In the genomic region with DNA sequence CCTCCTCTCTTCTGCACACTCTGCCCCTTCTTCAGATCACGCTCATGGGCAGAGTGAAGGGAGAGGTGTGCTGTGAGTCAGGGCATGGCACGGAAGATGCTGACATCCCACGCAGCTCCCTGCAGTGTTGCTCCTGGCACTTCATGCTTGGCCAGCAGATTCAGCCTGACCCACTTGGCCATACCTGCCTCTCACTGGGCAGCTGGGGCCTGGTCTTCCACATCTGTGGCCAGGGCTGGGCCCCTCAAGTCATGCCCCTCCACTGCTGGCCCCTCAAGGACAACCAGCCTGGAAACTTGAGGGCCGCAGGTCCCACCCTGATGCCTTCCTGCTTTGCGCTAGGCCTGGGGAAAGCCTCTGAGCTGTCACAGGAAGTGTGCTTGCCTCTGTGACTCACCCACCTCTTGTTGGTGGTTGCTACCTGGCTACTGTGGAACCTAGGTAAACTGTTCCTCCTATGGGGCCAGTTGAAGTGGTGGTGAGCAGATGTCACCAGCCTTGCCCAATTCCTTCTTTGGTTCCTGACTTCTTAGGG, we compare ENCODE assay signal across 10 cellular contexts. TPM values are rescaled to one million over a fixed set of nuclear protein-coding genes. Genes with fewer than 3 reads are reported as not detected.
DNase-seq lines count a peak whose midpoint lies in the region; ATAC-seq and TF ChIP-seq lines count a peak whose summit lies in the region.
"Had no signal": no experiment of that assay in that cellular context is flagged by ENCODE, and none has a peak within 500 bp of the region (broad histone marks: within the 10 kb centered on the region; RNA-seq: fewer than 3 reads in every experiment).

No MANE protein-coding gene starts in this region.

- no peak overlapping the region for H3K4me3 ChIP-seq in CD8-positive, alpha-beta T cell (ENCODE audit: low read depth, low read length)
- no peak overlapping the region for H3K4me3 ChIP-seq in coronary artery

- no peaks in the 10 kb centered on the region for H3K27me3 ChIP-seq in CD8-positive, alpha-beta T cell (ENCODE audit: insufficient read depth, low read length)

- H3K9me3 ChIP-seq in CD8-positive, alpha-beta T cell (ENCODE audit: low read length): no peaks in the 10 kb centered on the region

- CTCF ChIA-PET in CD8-positive, alpha-beta T cell (lab: Charles Lee): no interaction called here

- no peaks in the 10 kb centered on the region for H3K9me3 Mint-ChIP-seq in CD8-positive, alpha-beta T cell
- no peaks in the 10 kb centered on the region for H3K9me3 Mint-ChIP-seq in chondrocyte (ENCODE audit: low read depth)
- H3K9me3 Mint-ChIP-seq: stimulated activated naive B cell treated with anti-CD40 and anti-IgM and Interleukin-4, amounts not matched to agents 10 μg/mL and 1 μg/mL and 100 μg/mL, for 72 hours had no signal

- no peak for TF ChIP-seq CTCF in CD8-positive, alpha-beta T cell (IDR thresholded peaks at IDR 0.05)
- TF ChIP-seq CTCF in GM13977 (IDR thresholded peaks at IDR 0.05; ENCODE audit: extremely low read depth, insufficient read depth, missing control alignments) (no peak), coronary artery (IDR thresholded peaks at IDR 0.05) (no peak), chondrocyte (IDR thresholded peaks at IDR 0.05) (no peak)

- ATAC-seq in CD8-positive, alpha-beta T cell: peak; percentile 96
- no peak for ATAC-seq in Right ventricle myocardium superior (ENCODE audit: poor library complexity)

- H3K27ac Mint-ChIP-seq in CD8-positive, alpha-beta T cell: peak overlapping the region; percentile 88
- H3K27ac Mint-ChIP-seq in chondrocyte (ENCODE audit: unreplicated experiment): no peak overlapping the region
- H3K27ac Mint-ChIP-seq: B cell; stimulated activated naive B cell treated with anti-CD40 and anti-IgM and Interleukin-4, amounts not matched to agents 10 μg/mL and 1 μg/mL and 100 μg/mL, for 72 hours had no signal

- DNase-seq in CD8-positive, alpha-beta T cell: peak; percentile 6 to 78 (median 62)
- DNase-seq in activated CD4-positive, CD25-positive, alpha-beta regulatory T cell treated with anti-CD3 and anti-CD28 coated beads, Interleukin-2, amount 50 U/mL, for 72 hours: peak; percentile 41
- DNase-seq in stimulated activated CD4-positive, alpha-beta T cell treated with anti-CD3 and anti-CD28 coated beads, Interleukin-15, amount 100 ng/mL, for 1 hour (ENCODE audit: low read depth in 1 of 2, low spot score in 1 of 2): peak; percentile 17 to 29
- DNase-seq in GM13977 (ENCODE audit: low spot score): no peak
- DNase-seq in coronary artery (ENCODE audit: low spot score): no peak
- DNase-seq in chondrocyte (ENCODE audit: low spot score): no peak
- DNase-seq in Right ventricle myocardium superior: no peak
- DNase-seq: stimulated activated naive B cell treated with anti-CD40 and anti-IgM and Interleukin-4, amounts not matched to agents 10 μg/mL and 1 μg/mL and 100 μg/mL, for 72 hours had no signal

- no peak overlapping the region for H3K4me3 Mint-ChIP-seq in CD8-positive, alpha-beta T cell
- no peak overlapping the region for H3K4me3 Mint-ChIP-seq in chondrocyte (ENCODE audit: unreplicated experiment)
- H3K4me3 Mint-ChIP-seq: B cell; stimulated activated naive B cell treated with anti-CD40 and anti-IgM and Interleukin-4, amounts not matched to agents 10 μg/mL and 1 μg/mL and 100 μg/mL, for 72 hours had no signal

- in situ Hi-C loops in GM13977 (cut with MboI; ENCODE audit: low pct_unique_long_range_greater_than_20kb, low sequenced_read_pairs, unreplicated experiment): no loop called here

- intact Hi-C loops in CD8-positive, alpha-beta T cell (cut with DNase I, micrococcal nuclease): loop anchor here in 1 of 2 experiments (5.0 kb wide), 1 partner anchor 69 kb away; the partner anchor contains the start of gene APEH
- intact Hi-C loops in Right ventricle myocardium superior (cut with DNase I): no loop called here

- H3K4me1 ChIP-seq in CD8-positive, alpha-beta T cell (ENCODE audit: insufficient read depth, low read length): peaks cover 12% of the 10 kb centered on the region

- no peak overlapping the region for H3K27ac ChIP-seq in CD8-positive, alpha-beta T cell (ENCODE audit: low read depth, low read length)
- H3K27ac ChIP-seq in angular gyrus (ENCODE audit: low read depth, low read length) (peak overlapping the region; percentile 29), coronary artery (no peak overlapping the region)

- H3K36me3 ChIP-seq in CD8-positive, alpha-beta T cell (ENCODE audit: insufficient read depth, low read length): no peaks in the 10 kb centered on the region

- H3K4me1 Mint-ChIP-seq in CD8-positive, alpha-beta T cell (ENCODE audit: low read depth): peaks cover 18% of the 10 kb centered on the region
- H3K4me1 Mint-ChIP-seq in chondrocyte (ENCODE audit: low read depth): peaks cover 7% of the 10 kb centered on the region
- H3K4me1 Mint-ChIP-seq: B cell had no signal

- no peaks in the 10 kb centered on the region for H3K27me3 Mint-ChIP-seq in CD8-positive, alpha-beta T cell (ENCODE audit: low read depth)
- no peaks in the 10 kb centered on the region for H3K27me3 Mint-ChIP-seq in chondrocyte (ENCODE audit: low read depth)
- H3K27me3 Mint-ChIP-seq: stimulated activated naive B cell treated with anti-CD40 and anti-IgM and Interleukin-4, amounts not matched to agents 10 μg/mL and 1 μg/mL and 100 μg/mL, for 72 hours had no signal

- POLR2A ChIA-PET in CD8-positive, alpha-beta T cell (lab: Charles Lee): no interaction called here

- no peaks in the 10 kb centered on the region for H3K36me3 Mint-ChIP-seq in CD8-positive, alpha-beta T cell
- H3K36me3 Mint-ChIP-seq in chondrocyte (ENCODE audit: low read depth): peaks cover 1% of the 10 kb centered on the region
- H3K36me3 Mint-ChIP-seq: stimulated activated naive B cell treated with anti-CD40 and anti-IgM and Interleukin-4, amounts not matched to agents 10 μg/mL and 1 μg/mL and 100 μg/mL, for 72 hours had no signal

RNA-seq across cellular contexts. Expression of gene BSN, which starts 48.7 kb away (rescaled TPM):
- total RNA-seq in CD8-positive, alpha-beta T cell: under 1 TPM; 0.17 to 0.35 TPM
- total RNA-seq in chondrocyte: 0.77 to 0.82 TPM (median 0.77 TPM) in 3 replicates
- 0.27 TPM for total RNA-seq in Right ventricle myocardium superior

Comparison
In these comparisons a context has a peak if more than half of its experiments do, and no peak if none do; other contexts are left out.
1. DNase-seq: peak in CD8-positive, alpha-beta T cell (7 of 7), activated CD4-positive, CD25-positive, alpha-beta regulatory T cell treated with anti-CD3 and anti-CD28 coated beads, Interleukin-2, amount 50 U/mL, for 72 hours (single experiment) and stimulated activated CD4-positive, alpha-beta T cell treated with anti-CD3 and anti-CD28 coated beads, Interleukin-15, amount 100 ng/mL, for 1 hour (2 of 2); none in GM13977 (single experiment), coronary artery (single experiment), chondrocyte (single experiment) and Right ventricle myocardium superior (single experiment).